In the genomic region with DNA sequence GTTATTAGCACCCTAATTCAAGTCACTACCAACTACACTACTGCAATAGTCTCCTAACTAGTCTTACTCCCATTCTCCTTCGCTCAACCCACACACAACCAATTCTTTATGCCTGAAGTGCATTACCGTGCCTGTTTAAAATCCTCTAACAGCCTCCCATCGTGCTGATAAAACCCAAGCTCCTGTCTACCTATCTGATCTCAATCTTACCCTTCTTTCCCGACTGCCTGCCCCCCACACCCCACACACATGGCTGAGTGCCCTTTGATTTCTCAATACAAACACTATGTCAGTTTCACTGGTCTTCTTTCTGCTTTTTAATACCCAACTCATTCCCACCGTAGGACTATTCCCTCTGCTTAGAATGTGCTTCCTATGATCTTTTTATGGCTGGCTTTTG, we compare ENCODE assay signal across 27 cellular contexts. TPM values are rescaled to one million over a fixed set of nuclear protein-coding genes. Genes with fewer than 3 reads are reported as not detected.
DNase-seq lines count a peak whose midpoint lies in the region; ATAC-seq and TF ChIP-seq lines count a peak whose summit lies in the region.
"Had no signal": no experiment of that assay in that cellular context is flagged by ENCODE, and none has a peak within 500 bp of the region (broad histone marks: within the 10 kb centered on the region; RNA-seq: fewer than 3 reads in every experiment).

No MANE protein-coding gene starts in this region.

- POLR2A ChIA-PET in activated B cell treated with CpG ODN at 0.5 μM for 24 hours (lab: Charles Lee), result no interaction called here

- CTCF ChIA-PET in activated B cell treated with CpG ODN at 0.5 μM for 24 hours (lab: Charles Lee), result no interaction called here

- H3K27me3 Mint-ChIP-seq in activated B cell treated with CpG ODN at 0.5 μM for 24 hours (no peaks in the 10 kb centered on the region), type B pancreatic cell (no peaks in the 10 kb centered on the region)
- H3K27me3 Mint-ChIP-seq: effector memory CD8-positive, alpha-beta T cell had no signal

- H3K9me3 ChIP-seq in cardiac muscle cell (ENCODE audit: low read depth) (no peaks in the 10 kb centered on the region), right lobe of liver (no peaks in the 10 kb centered on the region)
- H3K9me3 ChIP-seq: colonic mucosa, left ventricle myocardium inferior had no signal

- H3K27ac ChIP-seq in cardiac muscle cell (peak overlapping the region; percentile 80), right lobe of liver (peak overlapping the region in 2 of 3 donors; percentile 44 to 51)
- H3K27ac ChIP-seq: brain microvascular endothelial cell, colonic mucosa, foreskin keratinocyte, left ventricle myocardium inferior, VCaP had no signal

- H3K4me3 ChIP-seq in cardiac muscle cell (no peak overlapping the region), right lobe of liver (no peak overlapping the region)
- H3K4me3 ChIP-seq: colonic mucosa, left ventricle myocardium inferior had no signal

- no peak overlapping the region for H3K4me3 Mint-ChIP-seq in activated B cell treated with CpG ODN at 0.5 μM for 24 hours
- H3K4me3 Mint-ChIP-seq in type B pancreatic cell, result no peak overlapping the region
- H3K4me3 Mint-ChIP-seq: effector memory CD8-positive, alpha-beta T cell; T-helper 2 cell treated with Interferon-gamma antibody and Interleukin-4, amounts not matched to agents 5 μg/mL and 100 μg/mL, for 36 hours had no signal

- WGBS in right lobe of liver (ENCODE audit: insufficient coverage, low coverage, low lambda C conversion rate, missing lambda C conversion rate), result 46% methylated on average over 5 of the region's 5 CpGs

- DNase-seq in cardiac muscle cell (ENCODE audit: low read depth in 1 of 2, low spot score in 1 of 2) (no peak), cardiac septum (ENCODE audit: low spot score) (no peak), activated B cell treated with CpG ODN at 0.5 μM for 24 hours (no peak), right lobe of liver (no peak), type B pancreatic cell (ENCODE audit: extremely low spot score, unreplicated experiment) (no peak), glomerular visceral epithelial cell (ENCODE audit: extremely low spot score) (no peak), left colon (no peak)
- DNase-seq: ACHN; activated CD4-positive, alpha-beta T cell treated with anti-CD3 and anti-CD28 coated beads, Interleukin-2, amount 50 U/mL, for 1 hour; activated effector memory CD4-positive, alpha-beta T cell treated with Interleukin-2 at 50 U/mL for 16 hours; brain microvascular endothelial cell; colonic mucosa; DMS79 treated with DMSO at 0.1 percent for 48 hours; effector memory CD8-positive, alpha-beta T cell; foreskin keratinocyte; H7; Kasumi-1; left ventricle myocardium inferior; MV-4-11; NCI-H1694; NCI-H2171 treated with DMSO at 0.1 percent for 48 hours; NCI-H524 treated with DMSO at 0.1 percent for 48 hours; RPMI8226 had no signal

- H3K36me3 Mint-ChIP-seq in activated B cell treated with CpG ODN at 0.5 μM for 24 hours (ENCODE audit: low read depth) (peaks cover 7% of the 10 kb centered on the region), type B pancreatic cell (peaks cover 10% of the 10 kb centered on the region)

- intact Hi-C loops in cardiac septum (cut with DNase I) (no loop called here), activated B cell treated with CpG ODN at 0.5 μM for 24 hours (cut with micrococcal nuclease) (no loop called here), right lobe of liver (cut with DNase I) (no loop called here), left colon (cut with DNase I, micrococcal nuclease) (no loop called here)

- peak overlapping the region; percentile 3 for H3K27ac Mint-ChIP-seq in activated B cell treated with CpG ODN at 0.5 μM for 24 hours
- H3K27ac Mint-ChIP-seq in type B pancreatic cell, result peak overlapping the region; percentile 2
- H3K27ac Mint-ChIP-seq: T-helper 2 cell treated with Interferon-gamma antibody and Interleukin-4, amounts not matched to agents 5 μg/mL and 100 μg/mL, for 36 hours had no signal

- H3K36me3 ChIP-seq in cardiac muscle cell, result no peaks in the 10 kb centered on the region
- H3K36me3 ChIP-seq in right lobe of liver, result no peaks in the 10 kb centered on the region
- H3K36me3 ChIP-seq: brain microvascular endothelial cell, colonic mucosa, left ventricle myocardium inferior had no signal

- no peak for TF ChIP-seq POLR2A in right lobe of liver (IDR thresholded peaks at IDR 0.05)

- ATAC-seq in activated B cell treated with CpG ODN at 0.5 μM for 24 hours (ENCODE audit: low read depth) (no peak), right lobe of liver (peak; percentile 62 to 75 (median 70)), HG02610 (IDR thresholded peaks at IDR 0.05; ENCODE audit: unreplicated experiment) (no peak), left colon (no peak)
- ATAC-seq: effector memory CD8-positive, alpha-beta T cell; foreskin keratinocyte; sciatic nerve had no signal

- H3K9me3 Mint-ChIP-seq in activated B cell treated with CpG ODN at 0.5 μM for 24 hours, result no peaks in the 10 kb centered on the region
- H3K9me3 Mint-ChIP-seq in type B pancreatic cell, result no peaks in the 10 kb centered on the region
- H3K9me3 Mint-ChIP-seq: effector memory CD8-positive, alpha-beta T cell; T-helper 2 cell treated with Interferon-gamma antibody and Interleukin-4, amounts not matched to agents 5 μg/mL and 100 μg/mL, for 36 hours had no signal

- peaks cover 32% of the 10 kb centered on the region for H3K4me1 ChIP-seq in cardiac muscle cell (ENCODE audit: low read depth)
- H3K4me1 ChIP-seq in right lobe of liver, result peaks cover 0 to 38% (median 11%) of the 10 kb centered on the region in 4 donors

- TF ChIP-seq CTCF in cardiac muscle cell (IDR thresholded peaks at IDR 0.05; ENCODE audit: low read depth, low read length), result no peak
- no peak for TF ChIP-seq CTCF in activated B cell treated with CpG ODN at 0.5 μM for 24 hours (IDR thresholded peaks at IDR 0.05)
- TF ChIP-seq CTCF in right lobe of liver (IDR thresholded peaks at IDR 0.05), result no peak
- no peak for TF ChIP-seq CTCF in type B pancreatic cell (conservative IDR thresholded peaks at IDR 0.05)

- no peaks in the 10 kb centered on the region for H3K27me3 ChIP-seq in cardiac muscle cell
- no peaks in the 10 kb centered on the region for H3K27me3 ChIP-seq in right lobe of liver
- H3K27me3 ChIP-seq: brain microvascular endothelial cell, colonic mucosa, foreskin keratinocyte had no signal

- H3K4me1 Mint-ChIP-seq in activated B cell treated with CpG ODN at 0.5 μM for 24 hours, result peaks cover 52% of the 10 kb centered on the region
- peaks cover 25% of the 10 kb centered on the region for H3K4me1 Mint-ChIP-seq in type B pancreatic cell (ENCODE audit: unreplicated experiment)

RNA-seq across cellular contexts. Expression of a gene that starts 59.9 kb away (rescaled TPM):
- total RNA-seq in cardiac muscle cell, result 23.2 and 26.9 TPM in 2 replicates
- polyA plus RNA-seq in cardiac muscle cell, result 111 and 121 TPM in 2 replicates
- total RNA-seq in cardiac septum, result 32.2 TPM
- total RNA-seq in activated B cell treated with CpG ODN at 0.5 μM for 24 hours, result 39.9 and 40.3 TPM in 2 replicates
- total RNA-seq in right lobe of liver, result 10 to 100 TPM; 10.7 to 26.6 (median 16.9) TPM
- total RNA-seq in type B pancreatic cell (ENCODE audit: low replicate concordance), result 67.6 and 67.7 TPM in 2 replicates
- 10 to 100 TPM; 55.6 to 62.1 TPM for total RNA-seq in left colon

Comparison
In these comparisons a context has a peak if more than half of its experiments do, and no peak if none do; other contexts are left out.
1. ATAC-seq: peak in right lobe of liver (4 of 4); none in activated B cell treated with CpG ODN at 0.5 μM for 24 hours (single experiment), HG02610 (single experiment) and left colon (single experiment).